Comparison of ENCODE assay signal across 33 cellular contexts in genomic region chr2:213281156-213281555, GRCh38. TPM values are rescaled to one million over a fixed set of nuclear protein-coding genes. Genes with fewer than 3 reads are reported as not detected.
A peak's percentile ranks its signal among the peaks of the same experiment; 100 is the strongest.
DNase-seq lines count a peak whose midpoint lies in the region; ATAC-seq, FAIRE-seq and TF ChIP-seq lines count a peak whose summit lies in the region.
"Had no signal": no experiment of that assay in that cellular context is flagged by ENCODE, and none has a peak within 500 bp of the region (broad histone marks: within the 10 kb centered on the region; RNA-seq: fewer than 3 reads in every experiment).

No MANE protein-coding gene starts in this region.

- no peaks in the 10 kb centered on the region; a peak in 1 of 5 replicates for H3K27me3 ChIP-seq in HepG2 (ENCODE audit: control insufficient read depth in 1 of 2, insufficient read depth in 2 of 2, low read length in 2 of 2)
- H3K27me3 ChIP-seq: sigmoid colon had no signal

- no TSS peak for BruUV-seq in HepG2 (replicated peaks; lab: Mats Ljungman, UMichigan)

- TF ChIP-seq CTCF in astrocyte of the cerebellum (IDR thresholded peaks at IDR 0.05; ENCODE audit: low read depth, low read length, missing control alignments) = no peak
- no peak for TF ChIP-seq CTCF in HepG2 (CRISPR knock-in tag; IDR thresholded peaks at IDR 0.05)

- H3K27ac ChIP-seq in HepG2 (ENCODE audit: extremely low read length, insufficient read depth, low read length) = no peak overlapping the region
- H3K27ac ChIP-seq: coronary artery, KMS-11, lower lobe of right lung, PC-9, sigmoid colon had no signal

- H2AFZ ChIP-seq in HepG2 (ENCODE audit: low read length) = no peak overlapping the region
- H2AFZ ChIP-seq: GM23338, PC-9 had no signal

- ATAC-seq in HepG2 (no peak), HG03571 (IDR thresholded peaks at IDR 0.05; ENCODE audit: unreplicated experiment) (no peak)
- ATAC-seq: effector memory CD8-positive, alpha-beta T cell; GM23338; lower lobe of right lung; natural killer cell; stimulated activated effector memory CD8-positive, alpha-beta T cell treated with anti-CD3 and anti-CD28 coated beads, Interleukin-12 subunit alpha, Interleukin-12 subunit beta, amount 100 ng/mL, for 72 hours had no signal

- 8% methylated on average over 1 of the region's 1 CpG for WGBS in HepG2 (ENCODE audit: low lambda C conversion rate)

- intact Hi-C loops in HepG2 (cut with micrococcal nuclease; ENCODE audit: unreplicated experiment) = no loop called here

- CTCF ChIA-PET in HepG2 (lab: Yijun Ruan, JAX; ENCODE audit: low intra/inter-chr PET ratio, low total read pairs) = no interaction called here

- no peaks in the 10 kb centered on the region for H4K20me1 ChIP-seq in HepG2 (ENCODE audit: insufficient read depth, low read length)

- POLR2A ChIA-PET in HepG2 (lab: Yijun Ruan, JAX) = no interaction called here

- H3K4me1 ChIP-seq in HepG2 (ENCODE audit: insufficient read depth, low read length) = peaks cover 35% of the 10 kb centered on the region

- H3K9me3 ChIP-seq in HepG2 (ENCODE audit: low read length) = peaks cover 14% of the 10 kb centered on the region; the same call in 1 of the 2 replicates
- H3K9me3 ChIP-seq: lower lobe of right lung had no signal

- H3K4me3 ChIP-seq in astrocyte of the cerebellum (ENCODE audit: low read depth, low read length) (no peak overlapping the region), HepG2 (replicated peaks in 1 of 3; ENCODE audit: insufficient read depth in 1 of 3, low read depth in 2 of 3, low read length in 3 of 3) (no peak overlapping the region)
- H3K4me3 ChIP-seq: coronary artery, GM23338, lower lobe of right lung, PC-9, sigmoid colon had no signal

- TF ChIP-seq POLR2A in HepG2 (IDR thresholded peaks at IDR 0.05; ENCODE audit: insufficient read depth in 1 of 2, low read depth in 2 of 2, low read length in 2 of 2) = no peak

- no peak for FAIRE-seq in HepG2 (lab: Jason Lieb, UNC)

- peaks cover 4% of the 10 kb centered on the region for H3K79me2 ChIP-seq in HepG2 (ENCODE audit: insufficient read depth, low read length)

- H3K36me3 ChIP-seq in HepG2 (replicated peaks in 1 of 2; ENCODE audit: control insufficient read depth in 1 of 2, insufficient read depth in 2 of 2, low read length in 2 of 2) = no peaks in the 10 kb centered on the region
- H3K36me3 ChIP-seq: lower lobe of right lung, sigmoid colon had no signal

- TF ChIP-seq RAD21 in HepG2 (CRISPR knock-in tag; IDR thresholded peaks at IDR 0.05) = no peak

- no peak overlapping the region for H3K9ac ChIP-seq in HepG2 (ENCODE audit: insufficient read depth, low read depth, low read length)
- H3K9ac ChIP-seq: KMS-11 had no signal

- DNase-seq in GM04503 (ENCODE audit: low read depth) (peak; percentile 31), astrocyte of the cerebellum (ENCODE audit: low read depth) (peak; percentile 82), fibroblast of peridontal ligament (ENCODE audit: extremely low read depth) (peak; percentile 94), HepG2 (ENCODE audit: low spot score) (no peak), NCI-H2081 treated with DMSO at 0.1 percent for 48 hours (lab: John Stamatoyannopoulos, UW) (no peak)
- no peak for DNase-seq in stimulated activated CD4-positive, alpha-beta T cell treated with anti-CD3 and anti-CD28 coated beads, Interleukin-12 subunit alpha, Interleukin-12 subunit beta, amount 100 ng/mL, for 4 hours
- DNase-seq: activated CD4-positive, alpha-beta memory T cell treated with anti-CD3 and anti-CD28 coated beads, Interleukin-2, amount 10 ng/mL, durations not matched to agents 7 days and 5 days; activated CD8-positive, alpha-beta memory T cell treated with anti-CD3 and anti-CD28 coated beads, Interleukin-2, amount 50 U/mL, for 48 hours; activated naive CD4-positive, alpha-beta T cell treated with anti-CD3 and anti-CD28 coated beads for 36 hours; AML-193; amygdala; Calu3; CD4-positive, CD25-positive, alpha-beta regulatory T cell; DMS79; effector memory CD8-positive, alpha-beta T cell; erythroblast; GF-D8; hippocampal formation; lower lobe of right lung; natural killer cell; NCI-H1930; NCI-H526; NK-92 treated with Interleukin-12 subunit alpha and Interleukin-12 subunit beta, amount 100 ng/mL, for 24 hours; occipital lobe; PC-9; sigmoid colon; substantia nigra; trophoblast cell had no signal

- TF ChIP-seq EP300 in HepG2 (IDR thresholded peaks at IDR 0.05; ENCODE audit: low read depth in 2 of 2, low read length in 2 of 2) (no peak), HepG2 (CRISPR knock-in tag; IDR thresholded peaks at IDR 0.05; ENCODE audit: borderline replicate concordance) (no peak)

- H3K4me2 ChIP-seq in HepG2 (ENCODE audit: low read depth, low read length) = no peak overlapping the region
- H3K4me2 ChIP-seq: GM23338, KMS-11, PC-9 had no signal

- in situ Hi-C loops in astrocyte of the cerebellum (cut with HindIII; ENCODE audit: low sequenced_read_pairs) (no loop called here), HepG2 (cut with HindIII; ENCODE audit: extremely low pct_ligation_motif_present, low pct_unique_long_range_greater_than_20kb) (no loop called here)

TF ChIP-seq in HepG2, 621 proteins besides CTCF, POLR2A, EP300 and RAD21:
- TF ChIP-seq ZKSCAN1 (IDR thresholded peaks at IDR 0.05; ENCODE audit: low read length) (no peak), PRMT3 (CRISPR knock-in tag; IDR thresholded peaks at IDR 0.05; ENCODE audit: borderline replicate concordance, low read depth) (no peak), ZNF552 (CRISPR knock-in tag; IDR thresholded peaks at IDR 0.05; ENCODE audit: borderline replicate concordance) (no peak), ZBTB1 (CRISPR knock-in tag; IDR thresholded peaks at IDR 0.05; ENCODE audit: borderline replicate concordance) (no peak), SNRNP70 (IDR thresholded peaks at IDR 0.05; ENCODE audit: low read depth, low read length) (no peak), ERF (CRISPR knock-in tag; IDR thresholded peaks at IDR 0.05) (no peak), NBN (conservative IDR thresholded peaks at IDR 0.05) (no peak)
- TF ChIP-seq, protein P1, sequence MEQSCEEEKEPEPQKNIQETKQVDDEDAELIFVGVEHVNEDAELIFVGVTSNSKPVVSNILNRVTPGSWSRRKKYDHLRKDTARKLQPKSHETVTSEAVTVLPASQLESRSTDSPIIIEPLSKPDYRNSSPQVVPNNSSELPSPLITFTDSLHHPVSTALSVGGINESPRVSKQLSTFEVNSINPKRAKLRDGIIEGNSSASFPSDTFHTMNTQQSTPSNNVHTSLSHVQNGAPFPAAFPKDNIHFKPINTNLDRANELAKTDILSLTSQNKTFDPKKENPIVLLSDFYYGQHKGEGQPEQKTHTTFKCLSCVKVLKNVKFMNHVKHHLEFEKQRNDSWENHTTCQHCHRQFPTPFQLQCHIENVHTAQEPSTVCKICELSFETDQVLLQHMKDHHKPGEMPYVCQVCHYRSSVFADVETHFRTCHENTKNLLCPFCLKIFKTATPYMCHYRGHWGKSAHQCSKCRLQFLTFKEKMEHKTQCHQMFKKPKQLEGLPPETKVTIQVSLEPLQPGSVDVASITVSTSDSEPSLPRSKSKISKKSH (CRISPR knock-in tag; IDR thresholded peaks at IDR 0.05; ENCODE audit: borderline replicate concordance) = no peak
- TF ChIP-seq, protein P2, sequence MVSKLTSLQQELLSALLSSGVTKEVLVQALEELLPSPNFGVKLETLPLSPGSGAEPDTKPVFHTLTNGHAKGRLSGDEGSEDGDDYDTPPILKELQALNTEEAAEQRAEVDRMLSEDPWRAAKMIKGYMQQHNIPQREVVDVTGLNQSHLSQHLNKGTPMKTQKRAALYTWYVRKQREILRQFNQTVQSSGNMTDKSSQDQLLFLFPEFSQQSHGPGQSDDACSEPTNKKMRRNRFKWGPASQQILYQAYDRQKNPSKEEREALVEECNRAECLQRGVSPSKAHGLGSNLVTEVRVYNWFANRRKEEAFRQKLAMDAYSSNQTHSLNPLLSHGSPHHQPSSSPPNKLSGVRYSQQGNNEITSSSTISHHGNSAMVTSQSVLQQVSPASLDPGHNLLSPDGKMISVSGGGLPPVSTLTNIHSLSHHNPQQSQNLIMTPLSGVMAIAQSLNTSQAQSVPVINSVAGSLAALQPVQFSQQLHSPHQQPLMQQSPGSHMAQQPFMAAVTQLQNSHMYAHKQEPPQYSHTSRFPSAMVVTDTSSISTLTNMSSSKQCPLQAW (CRISPR knock-in tag; IDR thresholded peaks at IDR 0.05) = no peak
TF ChIP-seq in HepG2: peak in this region for 0.

RNA-seq across cellular contexts. Expression of gene SPAG16, which starts 3.1 kb away (rescaled TPM):
- 22.3 and 26.5 TPM in 2 replicates for total RNA-seq in HepG2 (2016; rRNA removed; fragmentation: Illumina TruSeq; extraction: Trizol)
- 123 and 142 TPM in 2 replicates for total RNA-seq in HepG2 (2016; cell fraction: cytosol; rRNA removed; fragmentation: Illumina TruSeq; extraction: Trizol; ENCODE audit: low read depth)
- 24.8 and 24.9 TPM in 2 replicates for total RNA-seq in HepG2 (2016; cell fraction: insoluble cytoplasmic fraction; rRNA removed; fragmentation: Illumina TruSeq; extraction: Trizol)
- 41.1 and 45.7 TPM in 2 replicates for total RNA-seq in HepG2 (2016; cell fraction: membrane; rRNA removed; fragmentation: Illumina TruSeq; extraction: Trizol)
- total RNA-seq in HepG2 (2016; cell fraction: nucleus; rRNA removed; fragmentation: Illumina TruSeq; extraction: Trizol) = 21.2 and 24.6 TPM in 2 replicates
- polyA plus RNA-seq in HepG2 (2011; rRNA removed) = 7.6 and 9.6 TPM in 2 replicates
- polyA plus RNA-seq in HepG2 (2011; cell fraction: cytosol; rRNA removed) = 8.1 and 9.2 TPM in 2 replicates
- 4.7 and 6.1 TPM in 2 replicates for polyA plus RNA-seq in HepG2 (2011; cell fraction: nucleus; rRNA removed)
- polyA plus RNA-seq in HepG2 (2012) = 10.5 and 15.9 TPM in 2 replicates
- 7.2 and 9.7 TPM in 2 replicates for polyA plus RNA-seq in HepG2 (2016; cell fraction: cytosol; fragmentation: Illumina TruSeq; extraction: Trizol; ENCODE audit: low read depth)
- 25.7 and 30.8 TPM in 2 replicates for polyA plus RNA-seq in HepG2 (2016; cell fraction: insoluble cytoplasmic fraction; fragmentation: Illumina TruSeq; extraction: Trizol; ENCODE audit: low read depth)
- polyA plus RNA-seq in HepG2 (2016; cell fraction: membrane; fragmentation: Illumina TruSeq; extraction: Trizol; ENCODE audit: low read depth) = 11.7 and 12.5 TPM in 2 replicates
- polyA plus RNA-seq in HepG2 (2016; cell fraction: nucleus; fragmentation: Illumina TruSeq; extraction: Trizol; ENCODE audit: insufficient read depth, low read depth) = 23.4 and 24.3 TPM in 2 replicates
- polyA minus RNA-seq in HepG2 (2011; rRNA and poly(A)+ RNA removed; ENCODE audit: low replicate concordance) = 1.3 and 3.1 TPM in 2 replicates
- 10.3 and 11.1 TPM in 2 replicates for polyA minus RNA-seq in HepG2 (2011; cell fraction: cytosol; rRNA and poly(A)+ RNA removed)
- 21.1 and 29.0 TPM in 2 replicates for polyA minus RNA-seq in HepG2 (2011; cell fraction: nucleus; rRNA and poly(A)+ RNA removed)

Comparison
In these comparisons a context has a peak if more than half of its experiments do, and no peak if none do; other contexts are left out.
1. DNase-seq: peak in GM04503 (single experiment), astrocyte of the cerebellum (single experiment) and fibroblast of peridontal ligament (single experiment); none in HepG2 (single experiment), NCI-H2081 treated with DMSO at 0.1 percent for 48 hours (single experiment) and stimulated activated CD4-positive, alpha-beta T cell treated with anti-CD3 and anti-CD28 coated beads, Interleukin-12 subunit alpha, Interleukin-12 subunit beta, amount 100 ng/mL, for 4 hours (single experiment).